Comparison of ENCODE assay signal across 14 cellular contexts in genomic region chr5:61321650-61322049, GRCh38. TPM values are rescaled to one million over a fixed set of nuclear protein-coding genes. Genes with fewer than 3 reads are reported as not detected.
DNase-seq lines count a peak whose midpoint lies in the region; ATAC-seq, FAIRE-seq and TF ChIP-seq lines count a peak whose summit lies in the region.
"Had no signal": no experiment of that assay in that cellular context is flagged by ENCODE, and none has a peak within 500 bp of the region (broad histone marks: within the 10 kb centered on the region; RNA-seq: fewer than 3 reads in every experiment).

No MANE protein-coding gene starts in this region.

- no peak for TF ChIP-seq CTCF in mucosa of descending colon (IDR thresholded peaks at IDR 0.05)
- TF ChIP-seq CTCF in transverse colon (IDR thresholded peaks at IDR 0.05) = no peak
- no peak for TF ChIP-seq CTCF in BE2C (IDR thresholded peaks at IDR 0.05; ENCODE audit: low read depth, low read length)

- TF ChIP-seq EP300 in transverse colon (IDR thresholded peaks at IDR 0.05; ENCODE audit: low read depth) = no peak

- H3K9me3 ChIP-seq in mucosa of descending colon (no peaks in the 10 kb centered on the region), transverse colon (no peaks in the 10 kb centered on the region), BE2C (no peaks in the 10 kb centered on the region)

- no peaks in the 10 kb centered on the region for H3K36me3 ChIP-seq in mucosa of descending colon (ENCODE audit: low read depth)
- no peaks in the 10 kb centered on the region for H3K36me3 ChIP-seq in transverse colon
- H3K36me3 ChIP-seq in BE2C = no peaks in the 10 kb centered on the region

- WGBS in transverse colon (ENCODE audit: low coverage in 1 of 2), 2 donors = 52 to 58% methylated on average over 2 to 3 of the region's 3 CpGs

- no peaks in the 10 kb centered on the region for H3K27me3 ChIP-seq in transverse colon
- H3K27me3 ChIP-seq in BE2C = no peaks in the 10 kb centered on the region

- in situ Hi-C loops in transverse colon (cut with MboI; ENCODE audit: low pct_ligation_motif_present in 1 of 4, low pct_unique_long_range_greater_than_20kb in 1 of 4, low sequenced_read_pairs in 3 of 4) = loop anchor here in 2 of 4 donors (10.0 kb wide), 1 partner anchor 157 kb away; the partner anchor contains the start of gene SMIM15 (in 2 of the 2)

- H3K4me3 ChIP-seq in mucosa of descending colon (no peak overlapping the region), transverse colon (no peak overlapping the region), BE2C (ENCODE audit: low read depth, low read length) (no peak overlapping the region)
- H3K4me3 ChIP-seq: GM23338 had no signal

- intact Hi-C loops in mucosa of descending colon (cut with DNase I, micrococcal nuclease) = no loop called here
- intact Hi-C loops in transverse colon (cut with DNase I; ENCODE audit: low total_unique reads) = no loop called here

- peak overlapping the region; percentile 72 to 82 (median 77) for H3K27ac ChIP-seq in transverse colon

- peak; percentile 24 for FAIRE-seq in GM12892 (lab: Jason Lieb, UNC)
- FAIRE-seq in colon (lab: Jason Lieb, UNC) = peak; percentile 69
- FAIRE-seq: A204.1, GM18507 had no signal

- ATAC-seq in mucosa of descending colon (peak; percentile 65), HG03196 (IDR thresholded peaks at IDR 0.05; ENCODE audit: unreplicated experiment) (no peak), GM21723 (IDR thresholded peaks at IDR 0.05; ENCODE audit: unreplicated experiment) (no peak)
- ATAC-seq: GM23338 had no signal

- H3K4me1 ChIP-seq in mucosa of descending colon (ENCODE audit: low read depth) (peaks cover 30% of the 10 kb centered on the region), transverse colon (peaks cover 20 to 62% (median 44%) of the 10 kb centered on the region in 4 donors), BE2C (no peaks in the 10 kb centered on the region)

- DNase-seq in GM12892 (ENCODE audit: insufficient read length) (no peak), mucosa of descending colon (no peak), transverse colon (no peak), BE2C (no peak)
- DNase-seq: Calu3; CD4-positive, alpha-beta T cell; DMS 273 treated with DMSO at 0.1 percent for 48 hours; H7 had no signal

- no peak for TF ChIP-seq POLR2A in GM12892 (IDR thresholded peaks at IDR 0.05; ENCODE audit: low read depth, low read length)
- no peak for TF ChIP-seq POLR2A in transverse colon (IDR thresholded peaks at IDR 0.05)

RNA-seq across cellular contexts. Expression of gene ZSWIM6, which starts 10.4 kb away (rescaled TPM):
- polyA plus RNA-seq in GM12892 (2012; ENCODE audit: missing spikeins) = 1.4 TPM
- total RNA-seq in mucosa of descending colon = 10 to 100 TPM; 26.2 to 39.4 (median 27.8) TPM
- total RNA-seq in transverse colon = 10 to 100 TPM in 3 of 4 donors, 1 to 10 TPM in 1; 7.8 to 25.5 (median 21.0) TPM
- polyA plus RNA-seq in BE2C (2012; ENCODE audit: insufficient read depth, insufficient read length, low read depth) = 7.5 TPM
